Comparison of ENCODE assay signal across 25 cellular contexts in the genomic region with DNA sequence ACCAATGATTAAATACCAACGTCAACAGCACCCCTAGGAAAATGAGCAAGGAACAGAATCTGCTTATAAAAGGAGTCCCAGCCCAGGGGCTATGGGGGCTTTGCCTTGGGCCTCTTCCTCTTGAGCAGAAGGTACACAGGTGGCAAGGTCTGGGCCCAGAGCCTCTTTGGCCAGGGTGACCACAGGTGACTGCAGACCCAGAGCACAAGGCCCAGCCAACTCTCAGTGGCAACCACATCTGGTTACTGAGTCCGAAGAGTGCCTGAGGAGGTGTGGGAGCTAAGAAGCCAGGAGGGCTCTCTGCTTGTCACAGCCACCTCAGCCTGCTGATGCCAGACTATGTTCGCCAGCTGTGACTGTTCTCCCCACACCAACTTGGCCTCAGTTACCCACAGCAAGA.
"Had no signal": no experiment of that assay in that cellular context is flagged by ENCODE, and none has a peak within 500 bp of the region (broad histone marks: within the 10 kb centered on the region; RNA-seq: fewer than 3 reads in every experiment).

No MANE protein-coding gene starts in this region.

- H3K27me3 ChIP-seq: right atrium auricular region, stomach, testis, thyroid gland, transverse colon, upper lobe of left lung, vagina had no signal

- H3K79me2 ChIP-seq: parathyroid adenoma had no signal

- H3K27ac ChIP-seq: lower lobe of right lung, parathyroid adenoma, right atrium auricular region, skin epidermis, stomach, testis, thyroid gland, transverse colon, upper lobe of left lung, vagina had no signal

- DNase-seq: hippocampal formation; kidney glomerular epithelial cell; left cardiac atrium; lower lobe of right lung; mammary epithelial cell; mesenchymal stem cell; naive thymus-derived CD8-positive, alpha-beta T cell; nucleus accumbens; stimulated activated CD4-positive, alpha-beta T cell treated with anti-CD3 and anti-CD28 coated beads, Interleukin-12 subunit alpha, Interleukin-12 subunit beta, amount 100 ng/mL, for 4 hours; stimulated activated CD4-positive, alpha-beta T cell treated with anti-CD3 and anti-CD28 coated beads, Interleukin-4, amount 100 ng/mL, for 24 hours; stimulated activated naive CD8-positive, alpha-beta T cell treated with anti-CD3 and anti-CD28 coated beads, Interleukin-15, Interleukin-2, amounts not matched to agents 100 U/mL and 50 U/mL, for 24 hours; stomach; testis; thyroid gland; transverse colon; upper lobe of left lung had no signal

- H3K36me3 ChIP-seq: lower lobe of right lung, right atrium auricular region, stomach, thyroid gland, transverse colon, upper lobe of left lung, vagina had no signal

- H3K4me1 ChIP-seq: parathyroid adenoma, stomach, testis, upper lobe of left lung, vagina had no signal

- H3K4me3 Mint-ChIP-seq: naive thymus-derived CD8-positive, alpha-beta T cell; nephron; neural crest cell; stimulated activated effector memory CD8-positive, alpha-beta T cell treated with anti-CD3 and anti-CD28 coated beads, Interleukin-12 subunit alpha, Interleukin-12 subunit beta, amount 100 ng/mL, for 72 hours had no signal

- H3K4me3 ChIP-seq: lower lobe of right lung, right atrium auricular region, skin epidermis, stomach, testis, thyroid gland, transverse colon, upper lobe of left lung, vagina had no signal

- H3K36me3 Mint-ChIP-seq: stimulated activated effector memory CD8-positive, alpha-beta T cell treated with anti-CD3 and anti-CD28 coated beads, Interleukin-12 subunit alpha, Interleukin-12 subunit beta, amount 100 ng/mL, for 72 hours had no signal

- ATAC-seq: left lobe of liver; lower lobe of right lung; naive thymus-derived CD8-positive, alpha-beta T cell; sciatic nerve; stimulated activated effector memory CD8-positive, alpha-beta T cell treated with anti-CD3 and anti-CD28 coated beads, Interleukin-12 subunit alpha, Interleukin-12 subunit beta, amount 100 ng/mL, for 72 hours; stimulated activated naive CD8-positive, alpha-beta T cell treated with anti-CD3 and anti-CD28 coated beads, Interleukin-15, Interleukin-2, amounts not matched to agents 100 U/mL and 50 U/mL, for 24 hours had no signal

- H3K4me1 Mint-ChIP-seq: nephron had no signal

- H3K9me3 Mint-ChIP-seq: stimulated activated effector memory CD8-positive, alpha-beta T cell treated with anti-CD3 and anti-CD28 coated beads, Interleukin-12 subunit alpha, Interleukin-12 subunit beta, amount 100 ng/mL, for 72 hours had no signal

- H3K9ac ChIP-seq: parathyroid adenoma had no signal

- H2AFZ ChIP-seq: parathyroid adenoma had no signal

- H3K9me3 ChIP-seq: lower lobe of right lung, right atrium auricular region, stomach, testis, thyroid gland, transverse colon, upper lobe of left lung, vagina had no signal

- H3K27ac Mint-ChIP-seq: nephron; stimulated activated effector memory CD8-positive, alpha-beta T cell treated with anti-CD3 and anti-CD28 coated beads, Interleukin-12 subunit alpha, Interleukin-12 subunit beta, amount 100 ng/mL, for 72 hours had no signal
